In the genomic region with DNA sequence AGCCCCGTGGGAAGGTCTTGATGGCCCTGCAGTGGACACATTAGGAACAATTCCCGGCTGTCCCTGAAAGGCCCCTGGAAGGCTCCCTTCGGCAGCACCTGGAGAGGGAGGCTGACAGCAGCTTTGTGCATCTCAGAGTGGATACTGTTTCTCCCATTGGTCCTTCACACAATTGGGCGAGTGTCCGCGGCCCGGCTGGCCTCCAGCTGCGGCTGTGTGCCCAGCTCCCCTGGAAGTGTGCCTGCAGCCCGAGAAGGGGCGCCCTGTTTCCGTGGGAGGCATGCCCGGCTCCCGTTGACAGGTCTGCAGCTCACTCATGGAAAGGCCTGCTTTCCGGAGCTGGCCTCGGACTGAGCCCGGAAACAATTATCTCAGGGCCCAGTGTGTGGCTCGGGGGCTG, we compare ENCODE assay signal across 20 cellular contexts.
A peak's percentile ranks its signal among the peaks of the same experiment; 100 is the strongest.
DNase-seq lines count a peak whose midpoint lies in the region; ATAC-seq and TF ChIP-seq lines count a peak whose summit lies in the region.
"Had no signal": no experiment of that assay in that cellular context is flagged by ENCODE, and none has a peak within 500 bp of the region (broad histone marks: within the 10 kb centered on the region; RNA-seq: fewer than 3 reads in every experiment).

No MANE protein-coding gene starts in this region.

- no peak for TF ChIP-seq CTCF in mammary epithelial cell (conservative IDR thresholded peaks at IDR 0.05 in 1 of 2, IDR thresholded peaks at IDR 0.05 in 1 of 2; ENCODE audit: extremely low read depth in 1 of 2, insufficient read depth in 1 of 2, low read depth in 1 of 2, low read length in 2 of 2)
- TF ChIP-seq CTCF in breast epithelium (IDR thresholded peaks at IDR 0.05) = no peak
- TF ChIP-seq CTCF in colonic mucosa (IDR thresholded peaks at IDR 0.05) = no peak

- H3K4me3 ChIP-seq in mammary epithelial cell (replicated peaks in 1 of 3; ENCODE audit: insufficient read depth in 1 of 3, low read depth in 2 of 3, low read length in 3 of 3) (no peak overlapping the region), breast epithelium (peak overlapping the region in 1 of 3 donors; percentile 16), colonic mucosa (no peak overlapping the region)
- H3K4me3 ChIP-seq: body of pancreas, heart left ventricle, Peyer's patch, stomach had no signal

- H3K9ac ChIP-seq in mammary epithelial cell (ENCODE audit: insufficient read depth, low read length) = no peak overlapping the region
- H3K9ac ChIP-seq in colonic mucosa (ENCODE audit: low read depth in 2 of 2, low read length in 2 of 2) = no peak overlapping the region

- H3K36me3 ChIP-seq in mammary epithelial cell (ENCODE audit: insufficient read depth, low read length) (no peaks in the 10 kb centered on the region), breast epithelium (no peaks in the 10 kb centered on the region), colonic mucosa (no peaks in the 10 kb centered on the region)
- H3K36me3 ChIP-seq: heart left ventricle, Peyer's patch, stomach had no signal

- intact Hi-C loops in mammary epithelial cell (cut with micrococcal nuclease) (no loop called here), breast epithelium (cut with DNase I; ENCODE audit: low total_unique reads) (no loop called here), colonic mucosa (cut with DNase I) (no loop called here)

- peaks cover 4% of the 10 kb centered on the region for H3K4me1 ChIP-seq in mammary epithelial cell (ENCODE audit: insufficient read depth, low read length)
- H3K4me1 ChIP-seq in breast epithelium = no peaks in the 10 kb centered on the region
- no peaks in the 10 kb centered on the region for H3K4me1 ChIP-seq in colonic mucosa
- H3K4me1 ChIP-seq: body of pancreas, heart left ventricle, Peyer's patch, stomach had no signal

- H3K79me2 ChIP-seq in mammary epithelial cell (ENCODE audit: insufficient read depth, low read length) = no peaks in the 10 kb centered on the region

- H3K4me2 ChIP-seq in mammary epithelial cell (ENCODE audit: insufficient read depth, low read depth, low read length) = no peak overlapping the region

- H2AFZ ChIP-seq in mammary epithelial cell (ENCODE audit: low read depth, low read length) = peak overlapping the region; percentile 53

- no TSS peak for BruUV-seq in mammary epithelial cell (replicated peaks; lab: Mats Ljungman, UMichigan)

- H4K20me1 ChIP-seq in mammary epithelial cell (ENCODE audit: insufficient read depth, low read length) = no peaks in the 10 kb centered on the region

- no peak for ATAC-seq in stimulated activated naive CD8-positive, alpha-beta T cell treated with anti-CD3 and anti-CD28 coated beads, Interleukin-15, Interleukin-2, amounts not matched to agents 100 U/mL and 50 U/mL, for 24 hours
- no peak for ATAC-seq in HG03439 (IDR thresholded peaks at IDR 0.05; ENCODE audit: unreplicated experiment)
- ATAC-seq: activated CD4-positive, alpha-beta T cell treated with anti-CD3 and anti-CD28 coated beads for 36 hours; body of pancreas; heart left ventricle; left ventricle myocardium superior had no signal

- H3K9me3 ChIP-seq in mammary epithelial cell (replicated peaks; ENCODE audit: insufficient read depth, low read length) (peaks cover 6% of the 10 kb centered on the region), breast epithelium (no peaks in the 10 kb centered on the region), colonic mucosa (no peaks in the 10 kb centered on the region)
- H3K9me3 ChIP-seq: Peyer's patch had no signal

- H3K27me3 ChIP-seq in mammary epithelial cell (ENCODE audit: insufficient read depth, low read length) (no peaks in the 10 kb centered on the region), breast epithelium (no peaks in the 10 kb centered on the region), colonic mucosa (no peaks in the 10 kb centered on the region)
- H3K27me3 ChIP-seq: body of pancreas, heart left ventricle, Peyer's patch had no signal

- WGBS in mammary epithelial cell (ENCODE audit: low coverage, missing lambda C conversion rate) = 42% methylated on average over 5 of the region's 17 CpGs

- no peak overlapping the region for H3K27ac ChIP-seq in mammary epithelial cell (ENCODE audit: insufficient read depth, low read depth, low read length)
- no peak overlapping the region for H3K27ac ChIP-seq in breast epithelium
- H3K27ac ChIP-seq in cingulate gyrus (ENCODE audit: low read depth, low read length) = peak overlapping the region; percentile 14
- no peak overlapping the region for H3K27ac ChIP-seq in colonic mucosa
- H3K27ac ChIP-seq: body of pancreas, C4-2B, heart left ventricle, Peyer's patch, stomach had no signal

- no peak for TF ChIP-seq POLR2A in breast epithelium (IDR thresholded peaks at IDR 0.05)

- DNase-seq in mammary epithelial cell (no peak), breast epithelium (ENCODE audit: low spot score in 2 of 2) (no peak), midbrain (lab: John Stamatoyannopoulos, UW) (peak; percentile 81), superior temporal gyrus (ENCODE audit: extremely low spot score) (peak; percentile 85), colonic mucosa (no peak)
- no peak for DNase-seq in stimulated activated naive CD8-positive, alpha-beta T cell treated with anti-CD3 and anti-CD28 coated beads, Interleukin-15, Interleukin-2, amounts not matched to agents 100 U/mL and 50 U/mL, for 24 hours
- DNase-seq: activated CD4-positive, alpha-beta T cell treated with anti-CD3 and anti-CD28 coated beads for 36 hours; Calu3; heart left ventricle; left ventricle myocardium superior; NCI-H1105; NCI-H510A treated with DMSO at 0.1 percent for 48 hours; Peyer's patch; retina; stomach; T-helper 1 cell had no signal

- in situ Hi-C loops in mammary epithelial cell (cut with MboI; ENCODE audit: low sequenced_read_pairs in 2 of 2) = no loop called here

- CTCF ChIA-PET in mammary epithelial cell (lab: Charles Lee; ENCODE audit: low non-redundant PET) = no interaction called here

- dilution Hi-C loops in mammary epithelial cell (cut with HindIII; ENCODE audit: low sequenced_read_pairs) = loop anchor here (25.0 kb wide), 1 partner anchor 1162 kb away; no protein-coding TSS in a partner anchor

Comparison
In these comparisons a context has a peak if more than half of its experiments do, and no peak if none do; other contexts are left out.
1. DNase-seq: peak in midbrain (single experiment) and superior temporal gyrus (single experiment); none in mammary epithelial cell (single experiment), breast epithelium (0 of 2), stimulated activated naive CD8-positive, alpha-beta T cell treated with anti-CD3 and anti-CD28 coated beads, Interleukin-15, Interleukin-2, amounts not matched to agents 100 U/mL and 50 U/mL, for 24 hours (single experiment) and colonic mucosa (single experiment).